In genomic region chr11:132024587-132025295, GRCh38 we compare ENCODE assay signal across 12 cellular contexts.
DNase-seq lines count a peak whose midpoint lies in the region; FAIRE-seq and TF ChIP-seq lines count a peak whose summit lies in the region.
"Had no signal": no experiment of that assay in that cellular context is flagged by ENCODE, and none has a peak within 500 bp of the region (broad histone marks: within the 10 kb centered on the region; RNA-seq: fewer than 3 reads in every experiment).

No MANE protein-coding gene starts in this region.

- intact Hi-C loops in CD4-positive, alpha-beta memory T cell (cut with micrococcal nuclease): no loop called here
- intact Hi-C loops in testis (cut with DNase I; ENCODE audit: low total_unique reads): no loop called here

- POLR2A ChIA-PET in RWPE1 (lab: Yijun Ruan, JAX; ENCODE audit: low non-redundant PET): no interaction called here
- POLR2A ChIA-PET in CD4-positive, alpha-beta memory T cell (lab: Charles Lee; ENCODE audit: partially characterized antibody): no interaction called here

- no peaks in the 10 kb centered on the region for H3K9me3 ChIP-seq in CD4-positive, alpha-beta memory T cell (ENCODE audit: control insufficient read depth in 1 of 2, low read length in 2 of 2)
- H3K9me3 ChIP-seq in testis: no peaks in the 10 kb centered on the region

- FAIRE-seq in H54 (lab: Jason Lieb, UNC): peak; percentile 93

- TF ChIP-seq CTCF in AG09309 (IDR thresholded peaks at IDR 0.05; ENCODE audit: control insufficient read depth, insufficient read depth, low read depth, low read length, missing control alignments): no peak
- no peak for TF ChIP-seq CTCF in RWPE1 (conservative IDR thresholded peaks at IDR 0.05; ENCODE audit: low read depth)
- no peak for TF ChIP-seq CTCF in testis (IDR thresholded peaks at IDR 0.05)

- H3K4me3 ChIP-seq in AG09309 (ENCODE audit: control insufficient read depth, low read depth, low read length) (no peak overlapping the region), testis (no peak overlapping the region)
- no peak overlapping the region for H3K4me3 ChIP-seq in CD4-positive, alpha-beta memory T cell (ENCODE audit: low read length in 2 of 2)

- H3K36me3 ChIP-seq in CD4-positive, alpha-beta memory T cell (ENCODE audit: insufficient read depth, low read length): no peaks in the 10 kb centered on the region
- H3K36me3 ChIP-seq in testis (ENCODE audit: low read depth, missing control alignments): no peaks in the 10 kb centered on the region

- H3K27ac ChIP-seq in RWPE1: peak overlapping the region; percentile 54; the same call in 1 of the 2 replicates
- H3K27ac ChIP-seq in CD4-positive, alpha-beta memory T cell (ENCODE audit: low read depth, low read length): no peak overlapping the region
- H3K27ac ChIP-seq in testis: no peak overlapping the region
- H3K27ac ChIP-seq: C4-2B had no signal

- 87 to 89% methylated on average over 8 of the region's 8 CpGs for WGBS in testis, 2 donors

- no peak for TF ChIP-seq POLR2A in H54 (IDR thresholded peaks at IDR 0.05; ENCODE audit: low read depth, low read length)
- TF ChIP-seq POLR2A in testis (IDR thresholded peaks at IDR 0.05): no peak

- H3K27ac Mint-ChIP-seq in CD4-positive, alpha-beta memory T cell: no peak overlapping the region
- no peak overlapping the region for H3K27ac Mint-ChIP-seq in activated naive CD8-positive, alpha-beta T cell treated with anti-CD3 and anti-CD28 coated beads for 36 hours
- H3K27ac Mint-ChIP-seq: activated CD8-positive, alpha-beta T cell treated with anti-CD3 and anti-CD28 coated beads, Interleukin-2, amount 10 ng/mL, durations not matched to agents 7 days and 5 days; immature natural killer cell had no signal

- H3K36me3 Mint-ChIP-seq in CD4-positive, alpha-beta memory T cell: no peaks in the 10 kb centered on the region
- no peaks in the 10 kb centered on the region for H3K36me3 Mint-ChIP-seq in activated naive CD8-positive, alpha-beta T cell treated with anti-CD3 and anti-CD28 coated beads for 36 hours
- H3K36me3 Mint-ChIP-seq: immature natural killer cell had no signal

- H3K4me1 Mint-ChIP-seq in CD4-positive, alpha-beta memory T cell: no peaks in the 10 kb centered on the region
- no peaks in the 10 kb centered on the region for H3K4me1 Mint-ChIP-seq in activated naive CD8-positive, alpha-beta T cell treated with anti-CD3 and anti-CD28 coated beads for 36 hours
- H3K4me1 Mint-ChIP-seq: immature natural killer cell had no signal

- H3K27me3 ChIP-seq in CD4-positive, alpha-beta memory T cell (ENCODE audit: insufficient read depth, low read length): no peaks in the 10 kb centered on the region
- H3K27me3 ChIP-seq in testis: no peaks in the 10 kb centered on the region

- CTCF ChIA-PET in RWPE1 (lab: Yijun Ruan, JAX): no interaction called here
- CTCF ChIA-PET in CD4-positive, alpha-beta memory T cell (lab: Charles Lee; ENCODE audit: partially characterized antibody): no interaction called here

- no peaks in the 10 kb centered on the region for H3K4me1 ChIP-seq in CD4-positive, alpha-beta memory T cell (ENCODE audit: insufficient read depth, low read length)
- H3K4me1 ChIP-seq in testis: no peaks in the 10 kb centered on the region

- peaks cover 2 to 21% (median 9%) of the 10 kb centered on the region in 8 donors for H3K9me3 Mint-ChIP-seq in CD4-positive, alpha-beta memory T cell
- H3K9me3 Mint-ChIP-seq in activated naive CD8-positive, alpha-beta T cell treated with anti-CD3 and anti-CD28 coated beads for 36 hours: peaks cover 2% of the 10 kb centered on the region

- H3K27me3 Mint-ChIP-seq in CD4-positive, alpha-beta memory T cell: peaks cover 0 to 2% of the 10 kb centered on the region in 2 donors
- no peaks in the 10 kb centered on the region for H3K27me3 Mint-ChIP-seq in activated naive CD8-positive, alpha-beta T cell treated with anti-CD3 and anti-CD28 coated beads for 36 hours

- peak; percentile 16 for DNase-seq in AG09309 (ENCODE audit: low read depth)
- DNase-seq in H54 (ENCODE audit: insufficient read length, low spot score): peak; percentile 46
- DNase-seq in RWPE1 (ENCODE audit: low spot score): peak; percentile 75
- peak; percentile 85 for DNase-seq in glomerular visceral epithelial cell (ENCODE audit: extremely low spot score)
- DNase-seq in CD4-positive, alpha-beta memory T cell: no peak
- DNase-seq in activated naive CD8-positive, alpha-beta T cell treated with anti-CD3 and anti-CD28 coated beads for 36 hours: no peak
- DNase-seq in NCI-H2171 (lab: John Stamatoyannopoulos, UW): no peak
- DNase-seq in testis: no peak
- DNase-seq: activated CD8-positive, alpha-beta T cell treated with anti-CD3 and anti-CD28 coated beads, Interleukin-2, amount 10 ng/mL, durations not matched to agents 7 days and 5 days; immature natural killer cell; NCI-H1092 treated with DMSO at 0.1 percent for 48 hours had no signal

- H3K4me3 Mint-ChIP-seq in CD4-positive, alpha-beta memory T cell: no peak overlapping the region
- H3K4me3 Mint-ChIP-seq in activated naive CD8-positive, alpha-beta T cell treated with anti-CD3 and anti-CD28 coated beads for 36 hours: no peak overlapping the region
- H3K4me3 Mint-ChIP-seq: activated CD8-positive, alpha-beta T cell treated with anti-CD3 and anti-CD28 coated beads, Interleukin-2, amount 10 ng/mL, durations not matched to agents 7 days and 5 days; immature natural killer cell had no signal

Comparison
In these comparisons a context has a peak if more than half of its experiments do, and no peak if none do; other contexts are left out.
1. DNase-seq: peak in AG09309 (single experiment), H54 (single experiment), RWPE1 (single experiment) and glomerular visceral epithelial cell (single experiment); none in CD4-positive, alpha-beta memory T cell (0 of 5), activated naive CD8-positive, alpha-beta T cell treated with anti-CD3 and anti-CD28 coated beads for 36 hours (single experiment), NCI-H2171 (single experiment) and testis (single experiment).